Comparison of ENCODE assay signal across 19 cellular contexts in the genomic region with DNA sequence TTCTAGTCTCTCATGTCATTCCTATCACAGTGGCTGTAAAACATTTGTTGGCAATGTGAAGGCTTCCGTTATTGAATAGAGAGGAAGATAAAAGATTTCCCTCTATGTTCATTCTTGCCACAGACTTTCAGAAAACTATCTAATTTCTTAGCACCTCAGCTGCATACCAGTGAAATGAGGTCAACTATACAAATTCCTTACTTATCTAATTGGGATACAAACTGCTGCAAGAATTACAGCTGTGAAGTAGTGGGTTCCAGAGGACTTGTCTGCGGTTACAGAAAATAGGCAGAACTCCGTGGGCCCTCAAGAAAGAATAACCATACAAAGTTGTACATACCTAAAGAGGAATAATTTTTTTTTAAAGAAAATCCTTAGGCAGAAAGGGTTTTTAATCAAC.
"Had no signal": no experiment of that assay in that cellular context is flagged by ENCODE, and none has a peak within 500 bp of the region (broad histone marks: within the 10 kb centered on the region; RNA-seq: fewer than 3 reads in every experiment).

No MANE protein-coding gene starts in this region.

- H3K27me3 ChIP-seq: esophagus muscularis mucosa, foreskin keratinocyte, left lung, neural progenitor cell, pancreas had no signal

- H3K9ac ChIP-seq: neural progenitor cell had no signal

- H3K9me3 ChIP-seq: esophagus muscularis mucosa, left lung, lower lobe of right lung, pancreas, prostate gland, thyroid gland had no signal

- H3K27ac ChIP-seq: esophagus muscularis mucosa, foreskin keratinocyte, left lung, lower lobe of right lung, neural progenitor cell, pancreas, prostate gland, skin epidermis, thyroid gland had no signal

- H3K4me3 ChIP-seq: esophagus muscularis mucosa, left lung, lower lobe of right lung, neural progenitor cell, pancreas, prostate gland, skin epidermis, thyroid gland had no signal

- ATAC-seq: foreskin keratinocyte; left lung; lower lobe of right lung; natural killer cell treated with Interleukin-12 subunit alpha and Interleukin-12 subunit beta and Interleukin-15 and Interleukin-18, amount 100 ng/mL, for 72 hours; sciatic nerve had no signal

- H3K36me3 ChIP-seq: esophagus muscularis mucosa, left lung, lower lobe of right lung, neural progenitor cell, pancreas, prostate gland, thyroid gland had no signal

- H3K4me1 ChIP-seq: esophagus muscularis mucosa, foreskin keratinocyte, left lung, lower lobe of right lung, prostate gland, thyroid gland had no signal

- H3K4me2 ChIP-seq: neural progenitor cell had no signal

- H2AFZ ChIP-seq: neural progenitor cell had no signal

- DNase-seq: effector memory CD4-positive, alpha-beta T cell; foreskin keratinocyte; head of caudate nucleus; hippocampal formation; left lung; lower lobe of right lung; midbrain; nucleus accumbens; retina; stimulated activated CD4-positive, alpha-beta T cell treated with anti-CD3 and anti-CD28 coated beads, Interleukin-12 subunit alpha, Interleukin-12 subunit beta, amount 100 ng/mL, for 4 hours; stimulated activated naive CD4-positive, alpha-beta T cell treated with Interleukin-2 at 50 U/mL for 16 hours; thyroid gland had no signal
